In the genomic region with DNA sequence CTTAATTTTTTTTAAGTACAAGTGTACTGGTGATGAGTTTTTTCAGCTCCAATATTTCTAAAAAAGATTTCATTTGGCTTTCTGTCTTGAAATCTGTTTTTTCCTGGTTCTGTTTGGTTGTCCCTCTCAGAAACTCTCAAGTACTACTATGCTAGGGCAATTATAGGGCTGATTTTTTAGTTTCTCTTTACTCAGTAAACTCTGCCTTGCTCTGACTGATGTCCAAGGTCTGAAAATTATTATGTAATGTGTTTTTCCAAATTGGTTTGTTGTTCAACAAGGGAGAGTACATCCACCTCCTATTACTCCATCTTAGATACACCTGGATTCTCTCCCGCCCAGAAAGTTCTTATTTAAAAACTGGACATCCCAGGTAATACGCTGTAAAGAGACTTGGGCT, we compare ENCODE assay signal across 23 cellular contexts.
DNase-seq lines count a peak whose midpoint lies in the region; ATAC-seq, FAIRE-seq and TF ChIP-seq lines count a peak whose summit lies in the region.
"Had no signal": no experiment of that assay in that cellular context is flagged by ENCODE, and none has a peak within 500 bp of the region (broad histone marks: within the 10 kb centered on the region; RNA-seq: fewer than 3 reads in every experiment).

No MANE protein-coding gene starts in this region.

- peaks cover 0 to 5% (median 0%) of the 10 kb centered on the region in 4 donors for H3K4me1 ChIP-seq in liver (ENCODE audit: control insufficient read depth in 4 of 4, insufficient read depth in 4 of 4, low read length in 3 of 4)
- H3K4me1 ChIP-seq in HepG2 (ENCODE audit: insufficient read depth, low read length) = no peaks in the 10 kb centered on the region
- H3K4me1 ChIP-seq in right lobe of liver = no peaks in the 10 kb centered on the region
- H3K4me1 ChIP-seq: A549; BLaER1 treated with 17β-estradiol and CSF1 and Interleukin-3, amounts not matched to agents 10 nM and 100 nM; Caco-2 had no signal

- no peaks in the 10 kb centered on the region for H4K20me1 ChIP-seq in HepG2 (ENCODE audit: insufficient read depth, low read length)
- H4K20me1 ChIP-seq: BLaER1 treated with 17β-estradiol and CSF1 and Interleukin-3, amounts not matched to agents 10 nM and 100 nM had no signal

- no peak overlapping the region for H2AFZ ChIP-seq in HepG2 (ENCODE audit: low read length)

- no peak for FAIRE-seq in HepG2 (lab: Jason Lieb, UNC)
- FAIRE-seq: A549, D721Med, G401.6, GM12891, GM19239 had no signal

- H3K27me3 ChIP-seq in liver (ENCODE audit: control insufficient read depth in 4 of 4, insufficient read depth in 4 of 4, low read length in 3 of 4) = no peaks in the 10 kb centered on the region
- no peaks in the 10 kb centered on the region for H3K27me3 ChIP-seq in HepG2 (ENCODE audit: control insufficient read depth in 1 of 2, insufficient read depth in 2 of 2, low read length in 2 of 2)
- H3K27me3 ChIP-seq in right lobe of liver = no peaks in the 10 kb centered on the region
- H3K27me3 ChIP-seq: BLaER1 treated with 17β-estradiol and CSF1 and Interleukin-3, amounts not matched to agents 10 nM and 100 nM had no signal

- H3K79me2 ChIP-seq in HepG2 (ENCODE audit: insufficient read depth, low read length) = no peaks in the 10 kb centered on the region

- DNase-seq in NCI-H748 (lab: John Stamatoyannopoulos, UW; ENCODE audit: unreplicated experiment) = peak; percentile 10
- no peak for DNase-seq in NCI-H748 treated with DMSO at 0.1 percent for 48 hours (lab: John Stamatoyannopoulos, UW)
- DNase-seq in HepG2 (ENCODE audit: low spot score) = no peak
- peak; percentile 0 for DNase-seq in fibroblast of the aortic adventitia (ENCODE audit: low read depth)
- no peak for DNase-seq in right lobe of liver
- DNase-seq in activated CD4-positive, alpha-beta T cell treated with anti-CD3 and anti-CD28 coated beads for 4 hours = no peak
- DNase-seq: AML-193; Caco-2; Calu3; CD4-positive, alpha-beta T cell; CD8-positive, alpha-beta T cell; DMS79 treated with DMSO at 0.1 percent for 48 hours; GF-D8 had no signal

- H3K36me3 ChIP-seq in liver (ENCODE audit: control insufficient read depth in 4 of 4, insufficient read depth in 3 of 4, low read depth in 1 of 4, low read length in 3 of 4) (no peaks in the 10 kb centered on the region), HepG2 (replicated peaks in 1 of 2; ENCODE audit: control insufficient read depth in 1 of 2, insufficient read depth in 2 of 2, low read length in 2 of 2) (no peaks in the 10 kb centered on the region), right lobe of liver (no peaks in the 10 kb centered on the region)
- H3K36me3 ChIP-seq: BLaER1 treated with 17β-estradiol and CSF1 and Interleukin-3, amounts not matched to agents 10 nM and 100 nM had no signal

- no peak for TF ChIP-seq POLR2A in HepG2 (IDR thresholded peaks at IDR 0.05; ENCODE audit: insufficient read depth in 1 of 2, low read depth in 2 of 2, low read length in 2 of 2)
- no peak for TF ChIP-seq POLR2A in right lobe of liver (IDR thresholded peaks at IDR 0.05)

- no peak for ATAC-seq in HepG2
- ATAC-seq in right lobe of liver = peak; percentile 70 to 95 (median 76)
- no peak for ATAC-seq in GM21528 (IDR thresholded peaks at IDR 0.05; ENCODE audit: low FRiP score, unreplicated experiment)
- ATAC-seq: A549; CD8-positive, alpha-beta T cell had no signal

- H3K9me3 ChIP-seq in liver (ENCODE audit: control insufficient read depth in 4 of 4, low read length in 3 of 4) (no peaks in the 10 kb centered on the region), HepG2 (ENCODE audit: low read length) (no peaks in the 10 kb centered on the region; the same call in 1 of the 2 replicates), right lobe of liver (no peaks in the 10 kb centered on the region)
- H3K9me3 ChIP-seq: A549, Caco-2 had no signal

- H3K4me3 ChIP-seq in liver (ENCODE audit: low read depth in 1 of 3, low read length in 3 of 3) (no peak overlapping the region), HepG2 (replicated peaks in 1 of 3; ENCODE audit: insufficient read depth in 1 of 3, low read depth in 2 of 3, low read length in 3 of 3) (no peak overlapping the region), fibroblast of the aortic adventitia (ENCODE audit: low read depth, low read length) (no peak overlapping the region), right lobe of liver (no peak overlapping the region)
- H3K4me3 ChIP-seq: A549; BLaER1 treated with 17β-estradiol and CSF1 and Interleukin-3, amounts not matched to agents 10 nM and 100 nM had no signal

- no TSS peak for BruUV-seq in HepG2 (replicated peaks; lab: Mats Ljungman, UMichigan)

- CTCF ChIA-PET in HepG2 (lab: Yijun Ruan, JAX; ENCODE audit: low intra/inter-chr PET ratio, low total read pairs) = no interaction called here

- TF ChIP-seq CTCF in liver (IDR thresholded peaks at IDR 0.05; ENCODE audit: low read depth, low read length, missing input control) (no peak), HepG2 (CRISPR knock-in tag; IDR thresholded peaks at IDR 0.05) (no peak), fibroblast of the aortic adventitia (IDR thresholded peaks at IDR 0.05; ENCODE audit: insufficient read depth, low read length) (no peak), right lobe of liver (IDR thresholded peaks at IDR 0.05) (no peak)

- POLR2A ChIA-PET in HepG2 (lab: Yijun Ruan, JAX) = no interaction called here

- peak overlapping the region in 1 of 2 donors; percentile 47 for H3K9ac ChIP-seq in liver (ENCODE audit: low read depth in 1 of 2, low read length in 2 of 2)
- H3K9ac ChIP-seq in HepG2 (ENCODE audit: insufficient read depth, low read depth, low read length) = no peak overlapping the region
- H3K9ac ChIP-seq: BLaER1 treated with 17β-estradiol and CSF1 and Interleukin-3, amounts not matched to agents 10 nM and 100 nM had no signal

- intact Hi-C loops in HepG2 (cut with micrococcal nuclease; ENCODE audit: unreplicated experiment) = no loop called here
- intact Hi-C loops in right lobe of liver (cut with DNase I) = no loop called here

- H3K27ac ChIP-seq in liver (ENCODE audit: low read depth in 1 of 2, low read length in 2 of 2) (peak overlapping the region in 1 of 2 donors; percentile 46), HepG2 (ENCODE audit: extremely low read length, insufficient read depth, low read length) (no peak overlapping the region), right lobe of liver (no peak overlapping the region)
- H3K27ac ChIP-seq: 22Rv1; A549; BLaER1 treated with 17β-estradiol and CSF1 and Interleukin-3, amounts not matched to agents 10 nM and 100 nM; C4-2B had no signal

- WGBS in liver = 55% methylated on average over 2 of the region's 2 CpGs
- 5% methylated on average over 2 of the region's 2 CpGs for WGBS in HepG2 (ENCODE audit: low lambda C conversion rate)
- 54% methylated on average over 2 of the region's 2 CpGs for WGBS in right lobe of liver (ENCODE audit: insufficient coverage, low coverage, low lambda C conversion rate, missing lambda C conversion rate)

- TF ChIP-seq RAD21 in liver (IDR thresholded peaks at IDR 0.05) = no peak
- no peak for TF ChIP-seq RAD21 in HepG2 (CRISPR knock-in tag; IDR thresholded peaks at IDR 0.05)

- H3K4me2 ChIP-seq in HepG2 (ENCODE audit: low read depth, low read length) = no peak overlapping the region
- H3K4me2 ChIP-seq: A549; BLaER1 treated with 17β-estradiol and CSF1 and Interleukin-3, amounts not matched to agents 10 nM and 100 nM had no signal

- in situ Hi-C loops in HepG2 (cut with HindIII; ENCODE audit: extremely low pct_ligation_motif_present, low pct_unique_long_range_greater_than_20kb) = no loop called here

- TF ChIP-seq EP300 in HepG2 (IDR thresholded peaks at IDR 0.05; ENCODE audit: low read depth in 2 of 2, low read length in 2 of 2) (no peak), HepG2 (CRISPR knock-in tag; IDR thresholded peaks at IDR 0.05; ENCODE audit: borderline replicate concordance) (no peak)

TF ChIP-seq in liver, 16 proteins besides CTCF, POLR2A, EP300 and RAD21 (continues in another document):
- TF ChIP-seq RXRA (IDR thresholded peaks at IDR 0.05) (peak in 1 of 2 donors; percentile 29), FOXA1 (IDR thresholded peaks at IDR 0.05) (no peak), HNF4A (conservative IDR thresholded peaks at IDR 0.05) (peak; percentile 66 to 74), YY1 (IDR thresholded peaks at IDR 0.05) (peak; percentile 45), SP1 (IDR thresholded peaks at IDR 0.05) (peak; percentile 47), JUND (IDR thresholded peaks at IDR 0.05) (no peak)
- TF ChIP-seq, protein P1, sequence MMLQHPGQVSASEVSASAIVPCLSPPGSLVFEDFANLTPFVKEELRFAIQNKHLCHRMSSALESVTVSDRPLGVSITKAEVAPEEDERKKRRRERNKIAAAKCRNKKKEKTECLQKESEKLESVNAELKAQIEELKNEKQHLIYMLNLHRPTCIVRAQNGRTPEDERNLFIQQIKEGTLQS (IDR thresholded peaks at IDR 0.05) = no peak

TF ChIP-seq in HepG2, 621 proteins besides CTCF, POLR2A, EP300 and RAD21:
- TF ChIP-seq ZNF878 (CRISPR knock-in tag; IDR thresholded peaks at IDR 0.05) = no peak
- no peak for TF ChIP-seq ZNF547 (CRISPR knock-in tag; IDR thresholded peaks at IDR 0.05)
- no peak for TF ChIP-seq ZNF432 (CRISPR knock-in tag; IDR thresholded peaks at IDR 0.05; ENCODE audit: borderline replicate concordance)
- TF ChIP-seq, protein P2, sequence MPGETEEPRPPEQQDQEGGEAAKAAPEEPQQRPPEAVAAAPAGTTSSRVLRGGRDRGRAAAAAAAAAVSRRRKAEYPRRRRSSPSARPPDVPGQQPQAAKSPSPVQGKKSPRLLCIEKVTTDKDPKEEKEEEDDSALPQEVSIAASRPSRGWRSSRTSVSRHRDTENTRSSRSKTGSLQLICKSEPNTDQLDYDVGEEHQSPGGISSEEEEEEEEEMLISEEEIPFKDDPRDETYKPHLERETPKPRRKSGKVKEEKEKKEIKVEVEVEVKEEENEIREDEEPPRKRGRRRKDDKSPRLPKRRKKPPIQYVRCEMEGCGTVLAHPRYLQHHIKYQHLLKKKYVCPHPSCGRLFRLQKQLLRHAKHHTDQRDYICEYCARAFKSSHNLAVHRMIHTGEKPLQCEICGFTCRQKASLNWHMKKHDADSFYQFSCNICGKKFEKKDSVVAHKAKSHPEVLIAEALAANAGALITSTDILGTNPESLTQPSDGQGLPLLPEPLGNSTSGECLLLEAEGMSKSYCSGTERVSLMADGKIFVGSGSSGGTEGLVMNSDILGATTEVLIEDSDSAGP (CRISPR knock-in tag; IDR thresholded peaks at IDR 0.05; ENCODE audit: borderline replicate concordance) = no peak
- no peak for TF ChIP-seq LCORL (IDR thresholded peaks at IDR 0.05)
- no peak for TF ChIP-seq LCORL (CRISPR knock-in tag; IDR thresholded peaks at IDR 0.05)
- no peak for TF ChIP-seq ZKSCAN8 (CRISPR knock-in tag; IDR thresholded peaks at IDR 0.05; ENCODE audit: borderline replicate concordance)

Comparison
In these comparisons a context has a peak if more than half of its experiments do, and no peak if none do; other contexts are left out.
1. DNase-seq: peak in NCI-H748 (single experiment) and fibroblast of the aortic adventitia (single experiment); none in NCI-H748 treated with DMSO at 0.1 percent for 48 hours (single experiment), HepG2 (single experiment), right lobe of liver (0 of 3) and activated CD4-positive, alpha-beta T cell treated with anti-CD3 and anti-CD28 coated beads for 4 hours (0 of 2).
2. ATAC-seq: peak in right lobe of liver (4 of 4); none in HepG2 (single experiment) and GM21528 (single experiment).